In genomic region chr17:40516581-40517285, GRCh38 we compare ENCODE assay signal across 1 cellular context.
TF ChIP-seq lines count a peak whose summit lies in the region.

No MANE protein-coding gene starts in this region.

TF ChIP-seq in K562, 482 proteins besides CTCF, POLR2A, EP300 and RAD21 (continued from another document and continues in another):
- TF ChIP-seq SMAD1 (IDR thresholded peaks at IDR 0.05; ENCODE audit: low read depth, low read length, partially characterized antibody): no peak
- TF ChIP-seq HNRNPL (IDR thresholded peaks at IDR 0.05; ENCODE audit: low read depth, low read length): no peak
- TF ChIP-seq ZNF507 (tag; conservative IDR thresholded peaks at IDR 0.05): no peak
- TF ChIP-seq RBFOX2 (IDR thresholded peaks at IDR 0.05; ENCODE audit: low read depth, low read length): no peak
- peak; percentile 45; the same call in 1 of the 2 replicates for TF ChIP-seq ZNF766 (CRISPR knock-in tag; conservative IDR thresholded peaks at IDR 0.05)
- no peak for TF ChIP-seq BMI1 (IDR thresholded peaks at IDR 0.05; ENCODE audit: low read length)
- no peak for TF ChIP-seq KDM2B (CRISPR knock-in tag; IDR thresholded peaks at IDR 0.05)
- TF ChIP-seq ZBTB43 (CRISPR knock-in tag; IDR thresholded peaks at IDR 0.05): no peak
- TF ChIP-seq ZNF668 (CRISPR knock-in tag; IDR thresholded peaks at IDR 0.05): no peak
- no peak for TF ChIP-seq CREB3L1 (IDR thresholded peaks at IDR 0.05; ENCODE audit: borderline replicate concordance, low read depth)
- no peak for TF ChIP-seq ZNF184 (CRISPR knock-in tag; IDR thresholded peaks at IDR 0.05)
- no peak for TF ChIP-seq KAT2B (IDR thresholded peaks at IDR 0.05; ENCODE audit: low read depth, low read length)
- no peak for TF ChIP-seq RHOXF2B (CRISPR knock-in tag; conservative IDR thresholded peaks at IDR 0.05)
- TF ChIP-seq BRF1 (IDR thresholded peaks at IDR 0.05; ENCODE audit: borderline replicate concordance, extremely low read depth, insufficient read length): no peak
- TF ChIP-seq CEBPG (CRISPR knock-in tag; IDR thresholded peaks at IDR 0.05): no peak
- TF ChIP-seq CEBPG (tag; conservative IDR thresholded peaks at IDR 0.05 in 1 of 2, IDR thresholded peaks at IDR 0.05 in 1 of 2): no peak
- no peak for TF ChIP-seq ZNF717 (CRISPR knock-in tag; IDR thresholded peaks at IDR 0.05)
- no peak for TF ChIP-seq CEBPZ (IDR thresholded peaks at IDR 0.05; ENCODE audit: borderline replicate concordance, low read depth, low read length)
- peak; percentile 96 for TF ChIP-seq MECOM (CRISPR knock-in tag; IDR thresholded peaks at IDR 0.05)
- peak; percentile 60 for TF ChIP-seq HDAC3 (IDR thresholded peaks at IDR 0.05; ENCODE audit: borderline replicate concordance, partially characterized antibody)
- 0 out of 4 replicates have a peak, but pooled peaks of 1 of the 2 experiments have one; percentile 12 for TF ChIP-seq NRF1 (conservative IDR thresholded peaks at IDR 0.05 in 1 of 2, IDR thresholded peaks at IDR 0.05 in 1 of 2)
- TF ChIP-seq CREM (IDR thresholded peaks at IDR 0.05; ENCODE audit: low read depth): peak; percentile 60
- TF ChIP-seq ZSCAN32 (CRISPR knock-in tag; IDR thresholded peaks at IDR 0.05): no peak
- TF ChIP-seq HCFC1 (IDR thresholded peaks at IDR 0.05; ENCODE audit: low read depth, low read length): no peak
- no peak for TF ChIP-seq E2F6 (IDR thresholded peaks at IDR 0.05; ENCODE audit: borderline replicate concordance in 1 of 2, extremely low read depth in 1 of 2, insufficient read depth in 1 of 2, insufficient read length in 1 of 2, low read depth in 1 of 2, low read length in 1 of 2, poor library complexity in 1 of 2, severe bottlenecking in 1 of 2)
- no peak for TF ChIP-seq ZNF263 (CRISPR knock-in tag; IDR thresholded peaks at IDR 0.05; ENCODE audit: borderline replicate concordance)
- peak; percentile 98 for TF ChIP-seq ZNF24 (IDR thresholded peaks at IDR 0.05)
- no peak for TF ChIP-seq JUN (IDR thresholded peaks at IDR 0.05; ENCODE audit: borderline replicate concordance, low read depth, low read length)
- TF ChIP-seq JUN (CRISPR knock-in tag; IDR thresholded peaks at IDR 0.05; ENCODE audit: borderline replicate concordance): no peak
- no peak for TF ChIP-seq THRAP3 (IDR thresholded peaks at IDR 0.05; ENCODE audit: borderline replicate concordance)
- TF ChIP-seq ETS1 (conservative IDR thresholded peaks at IDR 0.05; ENCODE audit: control insufficient read depth, low read depth, low read length): peak; percentile 97
- peak in 1 of 2 experiments; percentile 40 for TF ChIP-seq NCOA2 (IDR thresholded peaks at IDR 0.05; ENCODE audit: partially characterized antibody in 2 of 2)
- TF ChIP-seq CUX1 (CRISPR knock-in tag; IDR thresholded peaks at IDR 0.05): no peak
- TF ChIP-seq CREBBP (IDR thresholded peaks at IDR 0.05; ENCODE audit: low read depth, low read length): no peak
- no peak for TF ChIP-seq ZNF407 (IDR thresholded peaks at IDR 0.05; ENCODE audit: low read depth)
